Comparison of ENCODE assay signal across 32 cellular contexts in the genomic region with DNA sequence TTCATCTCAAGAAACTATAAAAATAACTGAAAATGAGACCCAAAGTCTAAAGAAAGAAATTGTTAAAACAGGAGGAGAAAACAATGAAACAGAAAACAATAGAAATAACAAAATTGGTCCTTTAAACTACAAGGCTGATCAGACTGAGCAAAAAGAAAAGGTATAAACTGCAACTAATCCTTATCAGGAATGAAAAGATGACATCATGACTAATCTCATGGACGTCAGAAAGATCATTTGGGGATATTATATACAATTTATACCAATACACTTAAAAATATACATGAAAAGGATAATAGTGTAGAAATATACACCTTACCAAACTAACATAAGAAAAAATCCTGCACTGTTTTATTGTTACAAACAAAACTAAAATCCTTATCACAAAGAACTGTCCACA.
"Had no signal": no experiment of that assay in that cellular context is flagged by ENCODE, and none has a peak within 500 bp of the region (broad histone marks: within the 10 kb centered on the region; RNA-seq: fewer than 3 reads in every experiment).

No MANE protein-coding gene starts in this region.

- H3K36me3 ChIP-seq: adrenal gland, ascending aorta, brain microvascular endothelial cell, breast epithelium, cardiac muscle cell had no signal

- H3K27ac ChIP-seq: adrenal gland, ascending aorta, body of pancreas, brain microvascular endothelial cell, breast epithelium, cardiac muscle cell had no signal

- H3K9me3 ChIP-seq: ascending aorta had no signal

- ATAC-seq: activated naive CD4-positive, alpha-beta T cell treated with anti-CD3 and anti-CD28 coated beads, Interleukin-2, amount 50 U/mL, for 72 hours; activated naive CD8-positive, alpha-beta T cell treated with anti-CD3 and anti-CD28 coated beads, Interleukin-2, amount 50 U/mL, for 24 hours; activated T-cell treated with anti-CD3 and anti-CD28 coated beads, Interleukin-2, amount 50 U/mL, for 4 hours; activated T-cell treated with anti-CD3 and anti-CD28 coated beads, Interleukin-2, amount 50 U/mL, for 72 hours; activated T-helper 17 cell treated with anti-CD3 and anti-CD28 coated beads, Interleukin-2, amount 50 U/mL, for 72 hours; body of pancreas had no signal

- H3K4me3 ChIP-seq: adrenal gland, ascending aorta, body of pancreas, breast epithelium, cardiac muscle cell had no signal

- FAIRE-seq: astrocyte, bronchial epithelial cell had no signal

- H3K4me1 ChIP-seq: adrenal gland, ascending aorta, body of pancreas, breast epithelium had no signal

- H3K27me3 ChIP-seq: adrenal gland, ascending aorta, brain microvascular endothelial cell, breast epithelium, cardiac muscle cell had no signal

- DNase-seq: activated effector memory CD4-positive, alpha-beta T cell treated with anti-CD3 and anti-CD28 coated beads, Interleukin-2, amount 50 U/mL, for 16 hours; activated effector memory CD4-positive, alpha-beta T cell treated with Interleukin-2 at 50 U/mL for 16 hours; activated gamma-delta T cell; activated gamma-delta T cell treated with Interleukin-2 at 50 U/mL for 16 hours; activated naive CD4-positive, alpha-beta T cell; activated naive CD4-positive, alpha-beta T cell treated with anti-CD3 and anti-CD28 coated beads for 36 hours; activated naive CD4-positive, alpha-beta T cell treated with anti-CD3 and anti-CD28 coated beads, Interleukin-2, amount 10 ng/mL, durations not matched to agents 7 days and 5 days; activated naive CD4-positive, alpha-beta T cell treated with anti-CD3 and anti-CD28 coated beads, Interleukin-2, amount 50 U/mL, for 16 hours; activated naive CD4-positive, alpha-beta T cell treated with Interleukin-2 at 50 U/mL for 16 hours; activated naive CD8-positive, alpha-beta T cell treated with anti-CD3 and anti-CD28 coated beads for 36 hours; activated naive CD8-positive, alpha-beta T cell treated with anti-CD3 and anti-CD28 coated beads, Interleukin-2, amount 10 ng/mL, durations not matched to agents 7 days and 5 days; activated naive CD8-positive, alpha-beta T cell treated with anti-CD3 and anti-CD28 coated beads, Interleukin-2, amount 50 U/mL, for 24 hours; activated T-cell treated with anti-CD3 and anti-CD28 coated beads, Interleukin-2, amount 50 U/mL, for 24 hours; activated T-cell treated with anti-CD3 and anti-CD28 coated beads, Interleukin-2, amount 50 U/mL, for 4 hours; activated T-cell treated with anti-CD3 and anti-CD28 coated beads, Interleukin-2, amount 50 U/mL, for 48 hours; activated T-cell treated with anti-CD3 and anti-CD28 coated beads, Interleukin-2, amount 50 U/mL, for 72 hours; adrenal gland; amniotic stem cell; amygdala; anterior cingulate cortex; body of pancreas; brain microvascular endothelial cell; caudate nucleus; central memory CD4-positive, alpha-beta T cell; cerebellar nuclear complex had no signal
